Comparison of ENCODE assay signal across 8 cellular contexts in genomic region chr2:237695201-237695780, GRCh38.
A peak's percentile ranks its signal among the peaks of the same experiment; 100 is the strongest.
DNase-seq lines count a peak whose midpoint lies in the region; ATAC-seq and TF ChIP-seq lines count a peak whose summit lies in the region.

No MANE protein-coding gene starts in this region.

- ATAC-seq in stimulated activated naive CD8-positive, alpha-beta T cell treated with anti-CD3 and anti-CD28 coated beads, Interleukin-15, Interleukin-2, amounts not matched to agents 100 U/mL and 50 U/mL, for 24 hours: no peak
- ATAC-seq in natural killer cell (peak in 1 of 3 donors; percentile 1), GM19324 (IDR thresholded peaks at IDR 0.05; ENCODE audit: low FRiP score, unreplicated experiment) (no peak), WTC11 (no peak)

- peak overlapping the region; percentile 99 for H3K4me3 Mint-ChIP-seq in stimulated activated naive CD8-positive, alpha-beta T cell treated with anti-CD3 and anti-CD28 coated beads, Interleukin-15, Interleukin-2, amounts not matched to agents 100 ng/mL and 50 ng/mL, for 24 hours
- H3K4me3 Mint-ChIP-seq in natural killer cell (peak overlapping the region; percentile 98), WTC11 (no peak overlapping the region)

- no peak for DNase-seq in stimulated activated naive CD8-positive, alpha-beta T cell treated with anti-CD3 and anti-CD28 coated beads, Interleukin-15, Interleukin-2, amounts not matched to agents 100 U/mL and 50 U/mL, for 24 hours
- no peak for DNase-seq in natural killer cell
- DNase-seq in WTC11 (ENCODE audit: low spot score): no peak
- DNase-seq in activated CD8-positive, alpha-beta memory T cell treated with anti-CD3 and anti-CD28 coated beads for 24 hours: no peak

- peaks cover 78% of the 10 kb centered on the region for H3K4me1 Mint-ChIP-seq in stimulated activated naive CD8-positive, alpha-beta T cell treated with anti-CD3 and anti-CD28 coated beads, Interleukin-15, Interleukin-2, amounts not matched to agents 100 ng/mL and 50 ng/mL, for 24 hours (ENCODE audit: low read depth)
- H3K4me1 Mint-ChIP-seq in natural killer cell: peaks cover 73 to 79% of the 10 kb centered on the region in 2 donors
- peaks cover 79% of the 10 kb centered on the region for H3K4me1 Mint-ChIP-seq in WTC11

- CTCF ChIA-PET in WTC11 (lab: Charles Lee): interaction anchor here (1.6 to 2.2 kb wide), 2 partner anchors 9 to 124 kb away, joined by 4 to 10 read pairs; no protein-coding TSS in a partner anchor

- intact Hi-C loops in natural killer cell (cut with micrococcal nuclease): loop anchor here (5.0 to 10.0 kb wide), 2 partner anchors 37 to 210 kb away; no protein-coding TSS in a partner anchor

- H3K9me3 Mint-ChIP-seq in stimulated activated naive CD8-positive, alpha-beta T cell treated with anti-CD3 and anti-CD28 coated beads, Interleukin-15, Interleukin-2, amounts not matched to agents 100 ng/mL and 50 ng/mL, for 24 hours: no peaks in the 10 kb centered on the region
- H3K9me3 Mint-ChIP-seq in natural killer cell: no peaks in the 10 kb centered on the region
- H3K9me3 Mint-ChIP-seq in WTC11: no peaks in the 10 kb centered on the region

- peak overlapping the region; percentile 66 for H3K27ac ChIP-seq in cingulate gyrus (ENCODE audit: low read depth, low read length)

- H3K27me3 Mint-ChIP-seq in stimulated activated naive CD8-positive, alpha-beta T cell treated with anti-CD3 and anti-CD28 coated beads, Interleukin-15, Interleukin-2, amounts not matched to agents 100 ng/mL and 50 ng/mL, for 24 hours: no peaks in the 10 kb centered on the region
- H3K27me3 Mint-ChIP-seq in natural killer cell (ENCODE audit: low read depth in 2 of 2) (no peaks in the 10 kb centered on the region), WTC11 (ENCODE audit: low read depth) (no peaks in the 10 kb centered on the region)

- peaks cover 33% of the 10 kb centered on the region for H3K36me3 Mint-ChIP-seq in stimulated activated naive CD8-positive, alpha-beta T cell treated with anti-CD3 and anti-CD28 coated beads, Interleukin-15, Interleukin-2, amounts not matched to agents 100 ng/mL and 50 ng/mL, for 24 hours (ENCODE audit: low read depth)
- H3K36me3 Mint-ChIP-seq in natural killer cell (no peaks in the 10 kb centered on the region), WTC11 (no peaks in the 10 kb centered on the region)

- POLR2A ChIA-PET in WTC11 (lab: Charles Lee): no interaction called here

- TF ChIP-seq CTCF in natural killer cell (IDR thresholded peaks at IDR 0.05) (no peak), WTC11 (IDR thresholded peaks at IDR 0.05) (no peak)

- peak overlapping the region; percentile 94 for H3K27ac Mint-ChIP-seq in stimulated activated naive CD8-positive, alpha-beta T cell treated with anti-CD3 and anti-CD28 coated beads, Interleukin-15, Interleukin-2, amounts not matched to agents 100 ng/mL and 50 ng/mL, for 24 hours
- H3K27ac Mint-ChIP-seq in natural killer cell: peak overlapping the region; percentile 95 to 99
- H3K27ac Mint-ChIP-seq in WTC11: no peak overlapping the region

TF ChIP-seq in PFSK-1, 5 proteins besides CTCF, POLR2A, EP300 and RAD21:
- TF ChIP-seq SIN3A (IDR thresholded peaks at IDR 0.05; ENCODE audit: borderline replicate concordance, insufficient read depth, low read length) (peak; percentile 93; the same call in 1 of the 2 replicates), TAF1 (IDR thresholded peaks at IDR 0.05; ENCODE audit: borderline replicate concordance, insufficient read depth, low read length) (no peak; the same call in 1 of the 2 replicates), REST (IDR thresholded peaks at IDR 0.05; ENCODE audit: insufficient read depth in 1 of 2, low read depth in 2 of 2, low read length in 2 of 2) (no peak), FOXP2 (optimal IDR thresholded peaks at IDR 0.05; ENCODE audit: borderline replicate concordance, extremely low read depth, extremely low read length, insufficient read depth) (no peak), POLR2AphosphoS5 (IDR thresholded peaks at IDR 0.05; ENCODE audit: low read depth, low read length) (0 out of 2 replicates have a peak, but pooled peaks have one; percentile 37)

TF ChIP-seq in WTC11, 78 proteins besides CTCF, POLR2A, EP300 and RAD21:
- no peak for TF ChIP-seq PREB (CRISPR knock-in tag; IDR thresholded peaks at IDR 0.05; ENCODE audit: borderline replicate concordance)
- no peak for TF ChIP-seq FOXJ3 (CRISPR knock-in tag; IDR thresholded peaks at IDR 0.05; ENCODE audit: borderline replicate concordance)
- no peak for TF ChIP-seq ELF4 (CRISPR knock-in tag; IDR thresholded peaks at IDR 0.05; ENCODE audit: low read depth)
- no peak for TF ChIP-seq FOXP4 (CRISPR knock-in tag; IDR thresholded peaks at IDR 0.05)
- no peak for TF ChIP-seq MYBL2 (CRISPR knock-in tag; IDR thresholded peaks at IDR 0.05)
- no peak for TF ChIP-seq GRHL2 (CRISPR knock-in tag; IDR thresholded peaks at IDR 0.05; ENCODE audit: insufficient replicate concordance, severe bottlenecking)
- TF ChIP-seq USF1 (CRISPR knock-in tag; IDR thresholded peaks at IDR 0.05): no peak
- TF ChIP-seq RORB (CRISPR knock-in tag; IDR thresholded peaks at IDR 0.05): no peak
- no peak for TF ChIP-seq ESRRA (CRISPR knock-in tag; IDR thresholded peaks at IDR 0.05; ENCODE audit: borderline replicate concordance)
- TF ChIP-seq ZNF138 (CRISPR knock-in tag; conservative IDR thresholded peaks at IDR 0.05): no peak
- no peak for TF ChIP-seq TEAD4 (CRISPR knock-in tag; IDR thresholded peaks at IDR 0.05)
- no peak for TF ChIP-seq ZNF281 (CRISPR knock-in tag; IDR thresholded peaks at IDR 0.05)
- no peak for TF ChIP-seq PRRX2 (CRISPR knock-in tag; IDR thresholded peaks at IDR 0.05)
- no peak for TF ChIP-seq KAT7 (CRISPR knock-in tag; IDR thresholded peaks at IDR 0.05; ENCODE audit: borderline replicate concordance)
- TF ChIP-seq MLX (CRISPR knock-in tag; IDR thresholded peaks at IDR 0.05): no peak
- TF ChIP-seq GABPB1 (CRISPR knock-in tag; IDR thresholded peaks at IDR 0.05): no peak
- TF ChIP-seq JUN (CRISPR knock-in tag; IDR thresholded peaks at IDR 0.05): no peak
